In the genomic region with DNA sequence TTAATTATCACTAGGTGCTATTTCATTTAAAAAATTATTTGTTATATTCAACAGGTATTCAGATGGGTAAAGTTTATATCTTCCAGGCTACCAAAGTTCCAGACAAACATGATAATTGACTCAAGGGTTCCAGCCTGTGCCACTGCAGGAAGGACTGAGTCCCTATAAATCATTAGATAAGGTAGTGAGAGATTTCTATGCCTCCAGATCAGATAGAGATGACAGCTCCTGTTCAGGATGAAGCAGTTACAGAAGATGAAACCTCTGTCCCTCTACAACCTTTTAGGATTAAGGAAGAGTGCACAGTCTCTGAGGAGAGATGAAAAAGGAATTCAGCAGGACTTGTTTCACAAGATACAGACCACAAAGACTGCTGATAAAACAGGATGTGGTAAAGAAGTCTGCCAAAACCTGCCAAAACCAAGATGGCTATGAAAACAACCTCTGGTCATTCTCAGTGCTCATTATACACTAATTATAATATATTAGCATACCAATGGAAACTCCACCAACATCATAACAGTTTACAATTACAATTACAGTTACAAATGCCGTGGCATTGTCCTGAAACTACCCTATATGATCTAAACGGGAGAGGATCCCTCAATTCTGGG, we compare ENCODE assay signal across 8 cellular contexts.
A peak's percentile ranks its signal among the peaks of the same experiment; 100 is the strongest.
DNase-seq lines count a peak whose midpoint lies in the region; ATAC-seq, FAIRE-seq and TF ChIP-seq lines count a peak whose summit lies in the region.

No MANE protein-coding gene starts in this region.

- POLR2A ChIA-PET in PC-9 (lab: Charles Lee; ENCODE audit: unreplicated experiment): no interaction called here

- intact Hi-C loops in PC-9 (cut with micrococcal nuclease; ENCODE audit: unreplicated experiment): no loop called here

- peaks cover 7% of the 10 kb centered on the region; the same call in 1 of the 2 replicates for H3K4me1 ChIP-seq in PC-9 (replicated peaks; ENCODE audit: insufficient read depth)
- peaks cover 22% of the 10 kb centered on the region for H3K4me1 ChIP-seq in foreskin keratinocyte

- no peak overlapping the region for H2AFZ ChIP-seq in PC-9

- H3F3A ChIP-seq in PC-9 (ENCODE audit: insufficient read depth, low read depth): no peaks in the 10 kb centered on the region

- H3K4me3 ChIP-seq in HFF-Myc (replicated peaks; ENCODE audit: low read depth, low read length) (no peak overlapping the region), PC-9 (no peak overlapping the region)

- H3K27ac ChIP-seq in PC-9 (no peak overlapping the region), foreskin keratinocyte (peak overlapping the region; percentile 50)

- peak; percentile 93 for ATAC-seq in foreskin keratinocyte

- no peaks in the 10 kb centered on the region for H4K20me1 ChIP-seq in PC-9 (ENCODE audit: insufficient read depth)

- CTCF ChIA-PET in PC-9 (lab: Charles Lee): no interaction called here

- H3K79me2 ChIP-seq in PC-9 (ENCODE audit: low read depth): no peaks in the 10 kb centered on the region

- TF ChIP-seq CTCF in HFF-Myc (IDR thresholded peaks at IDR 0.05; ENCODE audit: low read depth, low read length, missing control alignments) (no peak), PC-9 (conservative IDR thresholded peaks at IDR 0.05) (no peak), foreskin keratinocyte (conservative IDR thresholded peaks at IDR 0.05) (no peak)

- DNase-seq in EL (peak; percentile 74), HFF-Myc (ENCODE audit: extremely low read depth, low read depth) (peak; percentile 4), PC-9 (peak in 1 of 2 experiments; percentile 21), foreskin keratinocyte (peak; percentile 48 to 90), NCI-H1417 (lab: John Stamatoyannopoulos, UW) (no peak), HTR-8/SVneo (ENCODE audit: insufficient read length, low spot score) (no peak), DMS 273 treated with DMSO at 0.1 percent for 48 hours (lab: John Stamatoyannopoulos, UW) (no peak), activated gamma-delta T cell treated with Interleukin-2 at 50 U/mL for 16 hours (no peak)

- H3K9me2 ChIP-seq in PC-9 (ENCODE audit: insufficient read depth): no peaks in the 10 kb centered on the region

- no peaks in the 10 kb centered on the region for H3K36me3 ChIP-seq in PC-9 (ENCODE audit: low read depth)

- H3K9me3 ChIP-seq in PC-9 (ENCODE audit: insufficient read depth, low read depth): no peaks in the 10 kb centered on the region

- no TSS peak for BruUV-seq in PC-9 (replicated peaks; lab: Mats Ljungman, UMichigan)

- FAIRE-seq in HTR-8/SVneo (lab: Jason Lieb, UNC): no peak

- peak overlapping the region; percentile 2; the same call in 1 of the 2 replicates for H3K4me2 ChIP-seq in PC-9

- no peaks in the 10 kb centered on the region for H3K27me3 ChIP-seq in PC-9 (ENCODE audit: insufficient read depth, low read depth)
- H3K27me3 ChIP-seq in foreskin keratinocyte: no peaks in the 10 kb centered on the region

Comparison
In these comparisons a context has a peak if more than half of its experiments do, and no peak if none do; other contexts are left out.
1. DNase-seq: peak in EL (single experiment), HFF-Myc (single experiment) and foreskin keratinocyte (2 of 2); none in NCI-H1417 (0 of 3), HTR-8/SVneo (single experiment), DMS 273 treated with DMSO at 0.1 percent for 48 hours (single experiment) and activated gamma-delta T cell treated with Interleukin-2 at 50 U/mL for 16 hours (single experiment).